ENCODE assay signal across 10 cellular contexts in genomic region chr10:86775056-86775858, GRCh38. TPM values are rescaled to one million over a fixed set of nuclear protein-coding genes. Genes with fewer than 3 reads are reported as not detected.
DNase-seq lines count a peak whose midpoint lies in the region; ATAC-seq, FAIRE-seq and TF ChIP-seq lines count a peak whose summit lies in the region.
"Had no signal": no experiment of that assay in that cellular context is flagged by ENCODE, and none has a peak within 500 bp of the region (broad histone marks: within the 10 kb centered on the region; RNA-seq: fewer than 3 reads in every experiment).

No MANE protein-coding gene starts in this region.

- CTCF ChIA-PET in HepG2 (lab: Yijun Ruan, JAX; ENCODE audit: low intra/inter-chr PET ratio, low total read pairs) (no interaction called here), RWPE1 (lab: Yijun Ruan, JAX) (no interaction called here)

- BruUV-seq in HepG2 (replicated peaks; lab: Mats Ljungman, UMichigan) = no TSS peak

- DNase-seq in T-helper 17 cell = no peak
- DNase-seq in HepG2 (ENCODE audit: low spot score) = peak; percentile 75
- no peak for DNase-seq in stimulated activated naive CD4-positive, alpha-beta T cell treated with Interleukin-2 at 50 U/mL for 16 hours (lab: John Stamatoyannopoulos, UW)
- no peak for DNase-seq in NCI-H2029 treated with DMSO at 0.1 percent for 48 hours (lab: John Stamatoyannopoulos, UW)
- no peak for DNase-seq in RWPE1 (ENCODE audit: low spot score)
- DNase-seq in Peyer's patch = no peak
- DNase-seq: effector memory CD8-positive, alpha-beta T cell; T-helper 1 cell had no signal

- H3K27me3 Mint-ChIP-seq in T-helper 17 cell = no peaks in the 10 kb centered on the region
- H3K27me3 Mint-ChIP-seq: effector memory CD8-positive, alpha-beta T cell had no signal

- in situ Hi-C loops in HepG2 (cut with HindIII; ENCODE audit: extremely low pct_ligation_motif_present, low pct_unique_long_range_greater_than_20kb) = no loop called here

- H4K20me1 ChIP-seq in HepG2 (ENCODE audit: insufficient read depth, low read length) = peaks cover 36% of the 10 kb centered on the region

- TF ChIP-seq POLR2A in HepG2 (IDR thresholded peaks at IDR 0.05; ENCODE audit: insufficient read depth in 1 of 2, low read depth in 2 of 2, low read length in 2 of 2) (no peak), Peyer's patch (IDR thresholded peaks at IDR 0.05) (no peak)

- H3K27ac Mint-ChIP-seq in T-helper 17 cell = no peak overlapping the region
- H3K27ac Mint-ChIP-seq: effector memory CD8-positive, alpha-beta T cell had no signal

- peaks cover 7% of the 10 kb centered on the region for H3K36me3 Mint-ChIP-seq in T-helper 17 cell (ENCODE audit: low read depth)

- no peak for TF ChIP-seq CTCF in HepG2 (CRISPR knock-in tag; IDR thresholded peaks at IDR 0.05)
- no peak for TF ChIP-seq CTCF in RWPE1 (conservative IDR thresholded peaks at IDR 0.05; ENCODE audit: low read depth)
- TF ChIP-seq CTCF in Peyer's patch (IDR thresholded peaks at IDR 0.05) = no peak

- POLR2A ChIA-PET in HepG2 (lab: Yijun Ruan, JAX) (interaction anchor here (2.1 kb wide), 1 partner anchor 19 kb away, joined by 7 read pairs; the partner anchor contains the start of gene BMPR1A), RWPE1 (lab: Yijun Ruan, JAX; ENCODE audit: low non-redundant PET) (no interaction called here)

- intact Hi-C loops in HepG2 (cut with micrococcal nuclease; ENCODE audit: unreplicated experiment) = loop anchor here (2.0 kb wide), 1 partner anchor 16 kb away; no protein-coding TSS in a partner anchor

- H3K36me3 ChIP-seq in HepG2 (replicated peaks in 1 of 2; ENCODE audit: control insufficient read depth in 1 of 2, insufficient read depth in 2 of 2, low read length in 2 of 2) (0 out of 5 replicates have a peak, but pooled peaks cover 0 to 3% of the 10 kb centered on the region in 2 experiments), Peyer's patch (no peaks in the 10 kb centered on the region)

- peak overlapping the region; percentile 55 for H3K4me3 Mint-ChIP-seq in T-helper 17 cell
- H3K4me3 Mint-ChIP-seq: effector memory CD8-positive, alpha-beta T cell had no signal

- TF ChIP-seq EP300 in HepG2 (IDR thresholded peaks at IDR 0.05; ENCODE audit: low read depth in 2 of 2, low read length in 2 of 2) (peak in 1 of 2 experiments; percentile 72; a peak in 2 of 4 replicates), HepG2 (CRISPR knock-in tag; IDR thresholded peaks at IDR 0.05; ENCODE audit: borderline replicate concordance) (no peak)

- H3K4me2 ChIP-seq in HepG2 (ENCODE audit: low read depth, low read length) = peak overlapping the region; percentile 48

- peak; percentile 83 for ATAC-seq in GM18511 (IDR thresholded peaks at IDR 0.05; ENCODE audit: unreplicated experiment)
- peak; percentile 82 for ATAC-seq in HG02852 (IDR thresholded peaks at IDR 0.05; ENCODE audit: unreplicated experiment)
- ATAC-seq in T-helper 17 cell = no peak
- peak; percentile 95 for ATAC-seq in HepG2
- ATAC-seq: effector memory CD8-positive, alpha-beta T cell had no signal

- no peak overlapping the region for H2AFZ ChIP-seq in HepG2 (ENCODE audit: low read length)

- H3K4me3 ChIP-seq in HepG2 (replicated peaks in 1 of 3; ENCODE audit: insufficient read depth in 1 of 3, low read depth in 2 of 3, low read length in 3 of 3) (no peak overlapping the region; a peak in 2 of 6 replicates), Peyer's patch (no peak overlapping the region)

- peaks cover 13% of the 10 kb centered on the region for H3K4me1 Mint-ChIP-seq in T-helper 17 cell

- TF ChIP-seq RAD21 in HepG2 (CRISPR knock-in tag; IDR thresholded peaks at IDR 0.05) = no peak

- H3K4me1 ChIP-seq in HepG2 (ENCODE audit: insufficient read depth, low read length) (peaks cover 41% of the 10 kb centered on the region), Peyer's patch (peaks cover 0 to 15% (median 2%) of the 10 kb centered on the region in 4 donors)

- no peaks in the 10 kb centered on the region for H3K9me3 ChIP-seq in T-helper 17 cell (ENCODE audit: control insufficient read depth, low read length, poor library complexity, severe bottlenecking)
- no peaks in the 10 kb centered on the region for H3K9me3 ChIP-seq in HepG2 (ENCODE audit: low read length)
- H3K9me3 ChIP-seq in Peyer's patch = no peaks in the 10 kb centered on the region

- no peak for FAIRE-seq in HepG2 (lab: Jason Lieb, UNC)

- H3K9ac ChIP-seq in HepG2 (ENCODE audit: insufficient read depth, low read depth, low read length) = no peak overlapping the region

- no peaks in the 10 kb centered on the region for H3K27me3 ChIP-seq in HepG2 (ENCODE audit: control insufficient read depth in 1 of 2, insufficient read depth in 2 of 2, low read length in 2 of 2)
- no peaks in the 10 kb centered on the region for H3K27me3 ChIP-seq in Peyer's patch

- H3K79me2 ChIP-seq in HepG2 (ENCODE audit: insufficient read depth, low read length) = peaks cover 64% of the 10 kb centered on the region

- H3K27ac ChIP-seq in HepG2 (ENCODE audit: extremely low read length, insufficient read depth, low read length) (peak overlapping the region; percentile 51), RWPE1 (no peak overlapping the region), Peyer's patch (peak overlapping the region in 2 of 4 donors; percentile 9 to 21)

- 4% methylated on average over 6 of the region's 6 CpGs for WGBS in HepG2 (ENCODE audit: low lambda C conversion rate)

TF ChIP-seq in HepG2, 621 proteins besides CTCF, POLR2A, EP300 and RAD21 (continues in another document):
- TF ChIP-seq ZNF17 (CRISPR knock-in tag; IDR thresholded peaks at IDR 0.05) (no peak), ZNF616 (CRISPR knock-in tag; IDR thresholded peaks at IDR 0.05; ENCODE audit: low read depth) (no peak), ZNF484 (CRISPR knock-in tag; IDR thresholded peaks at IDR 0.05; ENCODE audit: borderline replicate concordance, low read depth) (no peak), ZNF235 (CRISPR knock-in tag; IDR thresholded peaks at IDR 0.05; ENCODE audit: borderline replicate concordance) (no peak), ZNF430 (CRISPR knock-in tag; IDR thresholded peaks at IDR 0.05) (no peak), MAFK (conservative IDR thresholded peaks at IDR 0.05 in 1 of 2, IDR thresholded peaks at IDR 0.05 in 1 of 2; ENCODE audit: low read length in 2 of 2) (no peak), CHD4 (IDR thresholded peaks at IDR 0.05; ENCODE audit: borderline replicate concordance, low read length) (no peak)
- TF ChIP-seq, protein P1, sequence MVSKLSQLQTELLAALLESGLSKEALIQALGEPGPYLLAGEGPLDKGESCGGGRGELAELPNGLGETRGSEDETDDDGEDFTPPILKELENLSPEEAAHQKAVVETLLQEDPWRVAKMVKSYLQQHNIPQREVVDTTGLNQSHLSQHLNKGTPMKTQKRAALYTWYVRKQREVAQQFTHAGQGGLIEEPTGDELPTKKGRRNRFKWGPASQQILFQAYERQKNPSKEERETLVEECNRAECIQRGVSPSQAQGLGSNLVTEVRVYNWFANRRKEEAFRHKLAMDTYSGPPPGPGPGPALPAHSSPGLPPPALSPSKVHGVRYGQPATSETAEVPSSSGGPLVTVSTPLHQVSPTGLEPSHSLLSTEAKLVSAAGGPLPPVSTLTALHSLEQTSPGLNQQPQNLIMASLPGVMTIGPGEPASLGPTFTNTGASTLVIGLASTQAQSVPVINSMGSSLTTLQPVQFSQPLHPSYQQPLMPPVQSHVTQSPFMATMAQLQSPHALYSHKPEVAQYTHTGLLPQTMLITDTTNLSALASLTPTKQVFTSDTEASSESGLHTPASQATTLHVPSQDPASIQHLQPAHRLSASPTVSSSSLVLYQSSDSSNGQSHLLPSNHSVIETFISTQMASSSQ (IDR thresholded peaks at IDR 0.05; ENCODE audit: low read depth) = peak; percentile 63; the same call in 1 of the 2 replicates
- TF ChIP-seq, protein P1 (CRISPR knock-in tag; IDR thresholded peaks at IDR 0.05; ENCODE audit: borderline replicate concordance) = no peak

RNA-seq across cellular contexts. Expression of gene BMPR1A, which starts 18.8 kb away (rescaled TPM):
- total RNA-seq in T-helper 17 cell (10 to 100 TPM in 1 of 2 donors, 1 to 10 TPM in 1; 7.6 to 14.8 TPM), HepG2 (2016; rRNA removed; fragmentation: Illumina TruSeq; extraction: Trizol) (42.3 and 44.2 TPM in 2 replicates), Peyer's patch (10 to 100 TPM; 17.1 to 40.1 (median 24.9) TPM)
- 35.3 and 37.2 TPM in 2 replicates for total RNA-seq in HepG2 (2016; cell fraction: cytosol; rRNA removed; fragmentation: Illumina TruSeq; extraction: Trizol; ENCODE audit: low read depth)
- 42.9 and 46.8 TPM in 2 replicates for total RNA-seq in HepG2 (2016; cell fraction: insoluble cytoplasmic fraction; rRNA removed; fragmentation: Illumina TruSeq; extraction: Trizol)
- total RNA-seq in HepG2 (2016; cell fraction: membrane; rRNA removed; fragmentation: Illumina TruSeq; extraction: Trizol) = 43.0 and 44.0 TPM in 2 replicates
- 41.8 TPM in 2 replicates for total RNA-seq in HepG2 (2016; cell fraction: nucleus; rRNA removed; fragmentation: Illumina TruSeq; extraction: Trizol)
- 16.6 and 17.8 TPM in 2 replicates for polyA plus RNA-seq in HepG2 (2011; rRNA removed)
- 8.6 and 14.5 TPM in 2 replicates for polyA plus RNA-seq in HepG2 (2011; cell fraction: cytosol; rRNA removed)
- polyA plus RNA-seq in HepG2 (2011; cell fraction: nucleus; rRNA removed) = 8.2 and 8.9 TPM in 2 replicates
- polyA plus RNA-seq in HepG2 (2012) = 17.2 and 19.3 TPM in 2 replicates
- 3.5 and 3.9 TPM in 2 replicates for polyA plus RNA-seq in HepG2 (2016; cell fraction: cytosol; fragmentation: Illumina TruSeq; extraction: Trizol; ENCODE audit: low read depth)
- 20.6 and 27.9 TPM in 2 replicates for polyA plus RNA-seq in HepG2 (2016; cell fraction: insoluble cytoplasmic fraction; fragmentation: Illumina TruSeq; extraction: Trizol; ENCODE audit: low read depth)
- polyA plus RNA-seq in HepG2 (2016; cell fraction: membrane; fragmentation: Illumina TruSeq; extraction: Trizol; ENCODE audit: low read depth) = 10.9 and 13.0 TPM in 2 replicates
- polyA plus RNA-seq in HepG2 (2016; cell fraction: nucleus; fragmentation: Illumina TruSeq; extraction: Trizol; ENCODE audit: insufficient read depth, low read depth) = 26.2 and 30.7 TPM in 2 replicates
- polyA minus RNA-seq in HepG2 (2011; rRNA and poly(A)+ RNA removed; ENCODE audit: low replicate concordance) = 23.2 and 28.6 TPM in 2 replicates
- 17.6 and 25.8 TPM in 2 replicates for polyA minus RNA-seq in HepG2 (2011; cell fraction: cytosol; rRNA and poly(A)+ RNA removed)
- polyA minus RNA-seq in HepG2 (2011; cell fraction: nucleus; rRNA and poly(A)+ RNA removed) = 38.2 and 38.5 TPM in 2 replicates
